In genomic region chr11:100734743-100735527, GRCh38 we compare ENCODE assay signal across 19 cellular contexts. TPM values are rescaled to one million over a fixed set of nuclear protein-coding genes. Genes with fewer than 3 reads are reported as not detected.
A peak's percentile ranks its signal among the peaks of the same experiment; 100 is the strongest.
DNase-seq lines count a peak whose midpoint lies in the region; ATAC-seq, FAIRE-seq and TF ChIP-seq lines count a peak whose summit lies in the region.
"Had no signal": no experiment of that assay in that cellular context is flagged by ENCODE, and none has a peak within 500 bp of the region (broad histone marks: within the 10 kb centered on the region; RNA-seq: fewer than 3 reads in every experiment).

No MANE protein-coding gene starts in this region.

- in situ Hi-C loops in GM12878 (cut with MboI), result no loop called here

- H4K20me1 ChIP-seq in GM12878 (ENCODE audit: control insufficient read depth, insufficient read depth) (no peaks in the 10 kb centered on the region), PC-3 (ENCODE audit: low read length) (peaks cover 6% of the 10 kb centered on the region; the same call in 1 of the 2 replicates)

- DNase-seq in GM12891 (ENCODE audit: insufficient read length, low spot score) (no peak), GM12878 (ENCODE audit: low read depth, low spot score) (peak; percentile 27), foreskin keratinocyte (no peak), NCI-H187 (lab: John Stamatoyannopoulos, UW) (no peak), UCSD-AML1 (lab: John Stamatoyannopoulos, UW; ENCODE audit: unreplicated experiment) (no peak), PC-3 (no peak)
- DNase-seq: activated CD4-positive, alpha-beta memory T cell treated with anti-CD3 and anti-CD28 coated beads, Interleukin-2, amount 10 ng/mL, durations not matched to agents 7 days and 5 days; activated effector memory CD4-positive, alpha-beta T cell treated with Interleukin-2 at 50 U/mL for 16 hours; brain microvascular endothelial cell; DMS 273 treated with DMSO at 0.1 percent for 48 hours; gastrocnemius medialis; kidney; NCI-H1092; NCI-H510A; T-helper 9 cell; upper lobe of right lung had no signal

- H3K27me3 ChIP-seq in GM12878 (replicated peaks in 1 of 2; ENCODE audit: control insufficient read depth in 2 of 2, insufficient read depth in 2 of 2, low read length in 1 of 2) (no peaks in the 10 kb centered on the region), foreskin keratinocyte (no peaks in the 10 kb centered on the region), PC-3 (ENCODE audit: low read length) (no peaks in the 10 kb centered on the region)
- H3K27me3 ChIP-seq: brain microvascular endothelial cell, gastrocnemius medialis, upper lobe of right lung had no signal

- H2AFZ ChIP-seq in GM12878 (ENCODE audit: control insufficient read depth, low read depth, low read length) (peak overlapping the region; percentile 55), PC-3 (ENCODE audit: low read length) (no peak overlapping the region)

- TF ChIP-seq POLR2A in GM12891 (IDR thresholded peaks at IDR 0.05; ENCODE audit: low read depth, low read length) (no peak), GM12878 (IDR thresholded peaks at IDR 0.05; ENCODE audit: low read depth, low read length) (no peak)

- peak; percentile 27 to 29; a peak in 2 of 4 replicates for TF ChIP-seq EP300 in GM12878 (IDR thresholded peaks at IDR 0.05; ENCODE audit: borderline replicate concordance in 1 of 2, control insufficient read depth in 1 of 2, low read depth in 2 of 2, low read length in 2 of 2)

- peak; percentile 62 for ATAC-seq in GM21367 (IDR thresholded peaks at IDR 0.05; ENCODE audit: unreplicated experiment)
- peak; percentile 67 for ATAC-seq in HG03045 (IDR thresholded peaks at IDR 0.05; ENCODE audit: unreplicated experiment)
- ATAC-seq in GM12878, result peak; percentile 88
- no peak for ATAC-seq in foreskin keratinocyte
- ATAC-seq in PC-3, result no peak
- ATAC-seq: gastrocnemius medialis, upper lobe of right lung had no signal

- H3F3A ChIP-seq in PC-3 (ENCODE audit: low read length, unreplicated experiment), result no peaks in the 10 kb centered on the region

- POLR2A ChIA-PET in GM12878 (lab: Charles Lee) (no interaction called here), PC-3 (lab: Charles Lee; ENCODE audit: unreplicated experiment) (no interaction called here)

- H3K9ac ChIP-seq in GM12878 (ENCODE audit: control insufficient read depth, insufficient read depth, low read length) (no peak overlapping the region), PC-3 (ENCODE audit: low read length) (no peak overlapping the region)

- H3K4me1 ChIP-seq in GM12878 (ENCODE audit: control insufficient read depth, insufficient read depth, low read length), result peaks cover 14% of the 10 kb centered on the region
- no peaks in the 10 kb centered on the region for H3K4me1 ChIP-seq in foreskin keratinocyte
- H3K4me1 ChIP-seq in PC-3 (ENCODE audit: insufficient read depth, low read length), result peaks cover 11% of the 10 kb centered on the region
- H3K4me1 ChIP-seq: upper lobe of right lung had no signal

- TF ChIP-seq CTCF in GM12878 (IDR thresholded peaks at IDR 0.05 in 2 of 3, conservative IDR thresholded peaks at IDR 0.05 in 1 of 3; ENCODE audit: control insufficient read depth in 2 of 3, extremely low read depth in 1 of 3, insufficient read depth in 1 of 3, low read depth in 3 of 3, low read length in 3 of 3), result no peak
- no peak for TF ChIP-seq CTCF in foreskin keratinocyte (conservative IDR thresholded peaks at IDR 0.05)
- no peak for TF ChIP-seq CTCF in PC-3 (conservative IDR thresholded peaks at IDR 0.05; ENCODE audit: low read depth, low read length)

- intact Hi-C loops in GM12878 (cut with micrococcal nuclease; ENCODE audit: unreplicated experiment), result no loop called here
- intact Hi-C loops in PC-3 (cut with micrococcal nuclease), result no loop called here

- H3K27ac ChIP-seq in GM12878 (ENCODE audit: control insufficient read depth, insufficient read depth), result peak overlapping the region; percentile 56
- H3K27ac ChIP-seq in foreskin keratinocyte, result no peak overlapping the region
- no peak overlapping the region for H3K27ac ChIP-seq in PC-3 (ENCODE audit: low read length)
- H3K27ac ChIP-seq: gastrocnemius medialis, RWPE1, upper lobe of right lung had no signal

- H3K4me3 ChIP-seq in GM12878, result no peak overlapping the region
- H3K4me3 ChIP-seq in PC-3 (ENCODE audit: low read length), result no peak overlapping the region
- H3K4me3 ChIP-seq: gastrocnemius medialis, upper lobe of right lung had no signal

- 5% methylated on average over 1 of the region's 1 CpG for WGBS in GM12878 (ENCODE audit: insufficient coverage, insufficient replicate concordance, low lambda C conversion rate, missing lambda C conversion rate)

- H3K36me3 ChIP-seq in GM12878 (ENCODE audit: control insufficient read depth in 2 of 2, insufficient read depth in 2 of 2, low read length in 1 of 2), result no peaks in the 10 kb centered on the region
- no peaks in the 10 kb centered on the region for H3K36me3 ChIP-seq in PC-3 (ENCODE audit: low read depth, low read length)
- H3K36me3 ChIP-seq: brain microvascular endothelial cell, gastrocnemius medialis, upper lobe of right lung had no signal

- CTCF ChIA-PET in GM12878 (lab: Yijun Ruan, JAX), result interaction anchor here (0.6 to 1.1 kb wide), 3 partner anchors 9 to 91 kb away, joined by 3 to 4 read pairs (median 3); no protein-coding TSS in a partner anchor
- CTCF ChIA-PET in PC-3 (lab: Charles Lee), result no interaction called here

- H3K79me2 ChIP-seq in GM12878 (ENCODE audit: control insufficient read depth, insufficient read depth, low read length) (no peaks in the 10 kb centered on the region), PC-3 (ENCODE audit: low read length) (no peaks in the 10 kb centered on the region; the same call in 1 of the 2 replicates)

- H3K9me2 ChIP-seq in PC-3 (replicated peaks; ENCODE audit: low read length), result no peaks in the 10 kb centered on the region

- no peak for TF ChIP-seq RAD21 in GM12878 (IDR thresholded peaks at IDR 0.05; ENCODE audit: insufficient read depth, low read depth, low read length)

- SMC1A ChIA-PET in GM12878 (lab: Charles Lee; ENCODE audit: uncharacterized antibody, unreplicated experiment), result interaction anchor here (1.0 to 1.4 kb wide), 6 partner anchors 13 to 52 kb away, joined by 3 to 6 read pairs (median 4); no protein-coding TSS in a partner anchor

- BruUV-seq in GM12878 (replicated peaks; lab: Mats Ljungman, UMichigan), result no TSS peak
- no TSS peak for BruUV-seq in PC-3 (replicated peaks; lab: Mats Ljungman, UMichigan)

- peak overlapping the region; percentile 68; the same call in 1 of the 2 replicates for H3K4me2 ChIP-seq in GM12878 (ENCODE audit: control insufficient read depth, insufficient read depth)
- no peak overlapping the region for H3K4me2 ChIP-seq in PC-3 (ENCODE audit: low read length)

- no peaks in the 10 kb centered on the region for H3K9me3 ChIP-seq in GM12878 (replicated peaks; ENCODE audit: control insufficient read depth, insufficient read depth, low read length)
- no peaks in the 10 kb centered on the region for H3K9me3 ChIP-seq in PC-3 (ENCODE audit: low read length)
- H3K9me3 ChIP-seq: gastrocnemius medialis, upper lobe of right lung had no signal

- RAD21 ChIA-PET in GM12878 (lab: Charles Lee; ENCODE audit: unreplicated experiment), result no interaction called here

- peak; percentile 56 for FAIRE-seq in GM12891 (lab: Jason Lieb, UNC)
- FAIRE-seq in GM12878 (lab: Jason Lieb, UNC), result peak; percentile 31
- FAIRE-seq: kidney had no signal

TF ChIP-seq in GM12891, 5 proteins besides CTCF, POLR2A, EP300 and RAD21:
- no peak for TF ChIP-seq POLR2AphosphoS5 (IDR thresholded peaks at IDR 0.05; ENCODE audit: low read depth, low read length)
- TF ChIP-seq SPI1 (IDR thresholded peaks at IDR 0.05; ENCODE audit: low read depth, low read length), result peak; percentile 74
TF ChIP-seq in GM12891: peak in this region for 1.

TF ChIP-seq in GM12878, 131 proteins besides CTCF, POLR2A, EP300 and RAD21:
- TF ChIP-seq NFIC (IDR thresholded peaks at IDR 0.05; ENCODE audit: low read depth, low read length) (peak; percentile 25; the same call in 1 of the 2 replicates), KLF5 (IDR thresholded peaks at IDR 0.05; ENCODE audit: partially characterized antibody) (no peak), YY1 (IDR thresholded peaks at IDR 0.05; ENCODE audit: low read depth, low read length) (no peak), IKZF2 (IDR thresholded peaks at IDR 0.05) (peak; percentile 48 to 50; a peak in 3 of 4 replicates), SPI1 (IDR thresholded peaks at IDR 0.05; ENCODE audit: borderline replicate concordance, insufficient read depth, low read depth, low read length) (peak; percentile 82)

RNA-seq across cellular contexts. Expression of gene ARHGAP42, which starts 47.8 kb away (rescaled TPM):
- polyA plus RNA-seq in GM12891 (2012; ENCODE audit: low read depth, missing spikeins), result 0.27 TPM
- 15.7 and 16.7 TPM in 2 replicates for total RNA-seq in GM12878 (2013; cell fraction: nucleolus; rRNA removed)
- 4.1 and 4.7 TPM in 2 replicates for total RNA-seq in GM12878 (2014; rRNA removed)
- total RNA-seq in GM12878 (2014; rRNA removed; fragmentation: Illumina TruSeq; extraction: Trizol), result 6.3 and 8.6 TPM in 2 replicates
- total RNA-seq in GM12878 (2021), result 4.5 and 4.9 TPM in 2 replicates
- polyA plus RNA-seq in GM12878 (2011; ENCODE audit: low read depth), result 0.67 TPM
- 3.1 and 3.5 TPM in 2 replicates for polyA plus RNA-seq in GM12878 (2011; rRNA removed)
- 2.3 and 2.9 TPM in 2 replicates for polyA plus RNA-seq in GM12878 (2011; cell fraction: cytosol; rRNA removed)
- 2.6 and 2.9 TPM in 2 replicates for polyA plus RNA-seq in GM12878 (2011; cell fraction: nucleus; rRNA removed)
- 0.57 and 1.5 TPM in 2 replicates for polyA plus RNA-seq in GM12878 (2012)
- 5.8 and 5.9 TPM in 2 replicates for polyA plus RNA-seq in GM12878 (2014; fragmentation: Illumina TruSeq; extraction: Trizol)
- 1 to 10 TPM; 1.8 to 1.9 TPM for polyA plus RNA-seq in GM12878 (2014; fragmentation: Nextera tagmentation; extraction: Ambion mirVana)
- 2.5 and 2.6 TPM in 2 replicates for polyA plus RNA-seq in GM12878 (2014; rRNA removed)
- polyA plus RNA-seq in GM12878 (2016; fragmentation: Nextera tagmentation; extraction: Ambion mirVana), result 1 to 10 TPM; 1.9 to 2.8 TPM
- 6.2 and 6.3 TPM in 2 replicates for polyA minus RNA-seq in GM12878 (2011; rRNA and poly(A)+ RNA removed)
- 2.0 and 3.2 TPM in 2 replicates for polyA minus RNA-seq in GM12878 (2011; cell fraction: cytosol; rRNA and poly(A)+ RNA removed)
- 3.7 and 7.1 TPM in 2 replicates for polyA minus RNA-seq in GM12878 (2011; cell fraction: nucleus; rRNA and poly(A)+ RNA removed)
- 3.7 and 4.6 TPM in 2 replicates for total RNA-seq in foreskin keratinocyte
- 0.93 and 1.0 TPM in 2 replicates for polyA plus RNA-seq in foreskin keratinocyte
- total RNA-seq in PC-3 (2014; rRNA removed), result 11.0 and 12.1 TPM in 2 replicates
- total RNA-seq: activated CD4-positive, alpha-beta memory T cell treated with anti-CD3 and anti-CD28 coated beads, Interleukin-2, amount 10 ng/mL, durations not matched to agents 7 days and 5 days had no signal

Comparison
In these comparisons a context has a peak if more than half of its experiments do, and no peak if none do; other contexts are left out.
1. ATAC-seq: peak in GM21367 (single experiment), HG03045 (single experiment) and GM12878 (single experiment); none in foreskin keratinocyte (single experiment) and PC-3 (single experiment).